Comparison of ENCODE assay signal across 8 cellular contexts in genomic region chr18:74040459-74041332, GRCh38.
DNase-seq lines count a peak whose midpoint lies in the region; ATAC-seq and TF ChIP-seq lines count a peak whose summit lies in the region.

No MANE protein-coding gene starts in this region.

- H3K27ac Mint-ChIP-seq in activated CD4-positive, alpha-beta memory T cell treated with anti-CD3 and anti-CD28 coated beads, Interleukin-2, amount 10 ng/mL, durations not matched to agents 7 days and 5 days, result no peak overlapping the region

- DNase-seq in NCI-H2107 (lab: John Stamatoyannopoulos, UW) (peak; percentile 9), NCI-H2107 treated with DMSO at 0.1 percent for 48 hours (lab: John Stamatoyannopoulos, UW; ENCODE audit: unreplicated experiment) (no peak), H4 (ENCODE audit: low spot score) (peak; percentile 6), MM.1S (peak; percentile 10), ureter (ENCODE audit: low spot score) (no peak)
- DNase-seq in activated CD4-positive, alpha-beta memory T cell treated with anti-CD3 and anti-CD28 coated beads, Interleukin-2, amount 10 ng/mL, durations not matched to agents 7 days and 5 days, result peak; percentile 66
- peak; percentile 17 to 60 for DNase-seq in stimulated activated CD4-positive, alpha-beta T cell treated with anti-CD3 and anti-CD28 coated beads, Interleukin-1b, Interleukin-23, amount 100 ng/mL, for 1 hour (ENCODE audit: low read depth in 2 of 2)

- H3K4me1 Mint-ChIP-seq in activated CD4-positive, alpha-beta memory T cell treated with anti-CD3 and anti-CD28 coated beads, Interleukin-2, amount 10 ng/mL, durations not matched to agents 7 days and 5 days, result no peaks in the 10 kb centered on the region

- H3K27ac ChIP-seq in MM.1S (ENCODE audit: low read length), result no peak overlapping the region

- H3K79me2 ChIP-seq in MM.1S (ENCODE audit: low read length), result no peaks in the 10 kb centered on the region

- peak; percentile 58 for TF ChIP-seq CTCF in MM.1S (IDR thresholded peaks at IDR 0.05; ENCODE audit: low read length)

- H3K36me3 Mint-ChIP-seq in activated CD4-positive, alpha-beta memory T cell treated with anti-CD3 and anti-CD28 coated beads, Interleukin-2, amount 10 ng/mL, durations not matched to agents 7 days and 5 days (ENCODE audit: low read depth), result no peaks in the 10 kb centered on the region

- no peaks in the 10 kb centered on the region for H3K36me3 ChIP-seq in MM.1S (replicated peaks; ENCODE audit: insufficient read depth, low read length)

- H4K20me1 ChIP-seq in MM.1S (ENCODE audit: insufficient read depth, low read length), result no peaks in the 10 kb centered on the region

- H3K27me3 ChIP-seq in MM.1S (replicated peaks; ENCODE audit: insufficient read depth, low read length), result no peaks in the 10 kb centered on the region

- no peaks in the 10 kb centered on the region for H3F3A ChIP-seq in MM.1S (ENCODE audit: insufficient read depth, low read length)

- H3K4me3 ChIP-seq in MM.1S (ENCODE audit: low read length), result no peak overlapping the region

- H3K4me1 ChIP-seq in MM.1S (ENCODE audit: low read length), result no peaks in the 10 kb centered on the region

- peak; percentile 53 for ATAC-seq in esophagus mucosa

- CTCF ChIA-PET in activated CD4-positive, alpha-beta memory T cell treated with anti-CD3 and anti-CD28 coated beads, Interleukin-2, amount 10 ng/mL, durations not matched to agents 7 days and 5 days (lab: Charles Lee), result interaction anchor here (0.7 to 1.3 kb wide), 5 partner anchors 9 to 301 kb away, joined by 3 read pairs; no protein-coding TSS in a partner anchor

- H3K9me2 ChIP-seq in MM.1S (replicated peaks; ENCODE audit: insufficient read depth, low read length), result no peaks in the 10 kb centered on the region

- H3K27me3 Mint-ChIP-seq in activated CD4-positive, alpha-beta memory T cell treated with anti-CD3 and anti-CD28 coated beads, Interleukin-2, amount 10 ng/mL, durations not matched to agents 7 days and 5 days, result no peaks in the 10 kb centered on the region

- H3K4me2 ChIP-seq in MM.1S (ENCODE audit: low read depth, low read length), result no peak overlapping the region

- H3K9me3 Mint-ChIP-seq in activated CD4-positive, alpha-beta memory T cell treated with anti-CD3 and anti-CD28 coated beads, Interleukin-2, amount 10 ng/mL, durations not matched to agents 7 days and 5 days, result no peaks in the 10 kb centered on the region

- POLR2A ChIA-PET in activated CD4-positive, alpha-beta memory T cell treated with anti-CD3 and anti-CD28 coated beads, Interleukin-2, amount 10 ng/mL, durations not matched to agents 7 days and 5 days (lab: Charles Lee), result no interaction called here

- no peak overlapping the region for H3K4me3 Mint-ChIP-seq in activated CD4-positive, alpha-beta memory T cell treated with anti-CD3 and anti-CD28 coated beads, Interleukin-2, amount 10 ng/mL, durations not matched to agents 7 days and 5 days

- H3K9me3 ChIP-seq in MM.1S (replicated peaks; ENCODE audit: insufficient read depth, low read length), result no peaks in the 10 kb centered on the region

- H3K9ac ChIP-seq in MM.1S (ENCODE audit: low read length), result no peak overlapping the region

- H2AFZ ChIP-seq in MM.1S (ENCODE audit: low read length), result no peak overlapping the region

Comparison
In these comparisons a context has a peak if more than half of its experiments do, and no peak if none do; other contexts are left out.
1. DNase-seq: peak in NCI-H2107 (single experiment), H4 (single experiment), MM.1S (single experiment), activated CD4-positive, alpha-beta memory T cell treated with anti-CD3 and anti-CD28 coated beads, Interleukin-2, amount 10 ng/mL, durations not matched to agents 7 days and 5 days (single experiment) and stimulated activated CD4-positive, alpha-beta T cell treated with anti-CD3 and anti-CD28 coated beads, Interleukin-1b, Interleukin-23, amount 100 ng/mL, for 1 hour (2 of 2); none in NCI-H2107 treated with DMSO at 0.1 percent for 48 hours (single experiment) and ureter (single experiment).